24 cellular contexts compared by ENCODE assay signal in genomic region chr18:45086777-45087176, GRCh38.
"Had no signal": no experiment of that assay in that cellular context is flagged by ENCODE, and none has a peak within 500 bp of the region (broad histone marks: within the 10 kb centered on the region; RNA-seq: fewer than 3 reads in every experiment).

No MANE protein-coding gene starts in this region.

- DNase-seq: activated CD4-positive, alpha-beta memory T cell treated with anti-CD3 and anti-CD28 coated beads, Interleukin-2, amount 10 ng/mL, durations not matched to agents 7 days and 5 days; activated CD4-positive, alpha-beta T cell treated with anti-CD3 and anti-CD28 coated beads, Interleukin-2, amount 50 U/mL, for 1 hour; activated CD4-positive, CD25-positive, alpha-beta regulatory T cell; activated gamma-delta T cell; activated naive CD4-positive, alpha-beta T cell treated with anti-CD3 and anti-CD28 coated beads, Interleukin-2, amount 10 ng/mL, durations not matched to agents 7 days and 5 days; activated naive CD8-positive, alpha-beta T cell treated with anti-CD3 and anti-CD28 coated beads for 36 hours; activated T-cell treated with anti-CD3 and anti-CD28 coated beads for 4 hours; activated T-cell treated with anti-CD3 and anti-CD28 coated beads, Interleukin-2, amount 50 U/mL, for 48 hours; brain microvascular endothelial cell; Karpas-422; NCI-H146; NCI-H2171 treated with DMSO at 0.1 percent for 48 hours; NCI-H226; NCI-H526; NCI-H774; NK-92 treated with Interleukin-12 subunit alpha and Interleukin-12 subunit beta, amount 100 ng/mL, for 24 hours; PC-3; SIG-M5; T-helper 17 cell; T1000 had no signal

- FAIRE-seq: K562, RCC 7860, TTC549 had no signal

- H3K4me3 ChIP-seq: K562 had no signal

- ATAC-seq: activated T-helper 17 cell treated with anti-CD3 and anti-CD28 coated beads, Interleukin-2, amount 50 U/mL, for 72 hours; K562; PC-3; T-helper 17 cell had no signal

- H3K27ac ChIP-seq: brain microvascular endothelial cell had no signal

- H3K36me3 ChIP-seq: brain microvascular endothelial cell had no signal

- H3K27me3 ChIP-seq: brain microvascular endothelial cell had no signal
